ENCODE assay signal across 33 cellular contexts in genomic region chr1:85957760-85958159, GRCh38.
A peak's percentile ranks its signal among the peaks of the same experiment; 100 is the strongest.
DNase-seq lines count a peak whose midpoint lies in the region; ATAC-seq, FAIRE-seq and TF ChIP-seq lines count a peak whose summit lies in the region.
"Had no signal": no experiment of that assay in that cellular context is flagged by ENCODE, and none has a peak within 500 bp of the region (broad histone marks: within the 10 kb centered on the region; RNA-seq: fewer than 3 reads in every experiment).

No MANE protein-coding gene starts in this region.

- in situ Hi-C loops in KBM-7 (cut with MboI; ENCODE audit: low pct_unique_long_range_greater_than_20kb, low sequenced_read_pairs) = no loop called here

- H3K9me3 ChIP-seq in Peyer's patch = no peaks in the 10 kb centered on the region
- H3K9me3 ChIP-seq: BE2C had no signal

- ATAC-seq in GM18870 (IDR thresholded peaks at IDR 0.05; ENCODE audit: unreplicated experiment) = peak; percentile 59
- ATAC-seq in HG02610 (IDR thresholded peaks at IDR 0.05; ENCODE audit: unreplicated experiment) = peak; percentile 55
- no peak for ATAC-seq in activated CD8-positive, alpha-beta T cell treated with anti-CD3 and anti-CD28 coated beads, Interleukin-2, amount 10 ng/mL, durations not matched to agents 7 days and 5 days
- ATAC-seq: GM23338, K562 had no signal

- no peaks in the 10 kb centered on the region for H3K27me3 ChIP-seq in Peyer's patch
- H3K27me3 ChIP-seq: BE2C had no signal

- H3K4me1 Mint-ChIP-seq in activated CD8-positive, alpha-beta T cell treated with anti-CD3 and anti-CD28 coated beads, Interleukin-2, amount 10 ng/mL, durations not matched to agents 7 days and 5 days (ENCODE audit: low read depth) = no peaks in the 10 kb centered on the region
- H3K4me1 Mint-ChIP-seq: CD14-positive monocyte; CD8-positive, alpha-beta memory T cell; GM23338; H9 had no signal

- H3K9me3 Mint-ChIP-seq in activated CD8-positive, alpha-beta T cell treated with anti-CD3 and anti-CD28 coated beads, Interleukin-2, amount 10 ng/mL, durations not matched to agents 7 days and 5 days (ENCODE audit: insufficient read depth) = no peaks in the 10 kb centered on the region
- H3K9me3 Mint-ChIP-seq: CD8-positive, alpha-beta memory T cell; GM23338; H9; T-helper 2 cell treated with Interferon-gamma antibody and Interleukin-4, amounts not matched to agents 5 μg/mL and 100 μg/mL, for 36 hours had no signal

- H3K27ac ChIP-seq in Peyer's patch = no peak overlapping the region
- H3K27ac ChIP-seq: RWPE1 had no signal

- H3K27me3 Mint-ChIP-seq in activated CD8-positive, alpha-beta T cell treated with anti-CD3 and anti-CD28 coated beads, Interleukin-2, amount 10 ng/mL, durations not matched to agents 7 days and 5 days (ENCODE audit: low read depth) = no peaks in the 10 kb centered on the region
- H3K27me3 Mint-ChIP-seq: CD8-positive, alpha-beta memory T cell had no signal

- H3K36me3 Mint-ChIP-seq in activated CD8-positive, alpha-beta T cell treated with anti-CD3 and anti-CD28 coated beads, Interleukin-2, amount 10 ng/mL, durations not matched to agents 7 days and 5 days (ENCODE audit: low read depth) = no peaks in the 10 kb centered on the region
- H3K36me3 Mint-ChIP-seq: CD14-positive monocyte; CD8-positive, alpha-beta memory T cell had no signal

- no peaks in the 10 kb centered on the region for H3K36me3 ChIP-seq in Peyer's patch
- H3K36me3 ChIP-seq: BE2C had no signal

- CTCF ChIA-PET in activated CD8-positive, alpha-beta T cell treated with anti-CD3 and anti-CD28 coated beads, Interleukin-2, amount 10 ng/mL, durations not matched to agents 7 days and 5 days (lab: Charles Lee) = no interaction called here

- H3K27ac Mint-ChIP-seq in activated CD8-positive, alpha-beta T cell treated with anti-CD3 and anti-CD28 coated beads, Interleukin-2, amount 10 ng/mL, durations not matched to agents 7 days and 5 days = no peak overlapping the region
- H3K27ac Mint-ChIP-seq: CD14-positive monocyte; CD8-positive, alpha-beta memory T cell; GM23338; H9; T-helper 2 cell treated with Interferon-gamma antibody and Interleukin-4, amounts not matched to agents 5 μg/mL and 100 μg/mL, for 36 hours had no signal

- POLR2A ChIA-PET in activated CD8-positive, alpha-beta T cell treated with anti-CD3 and anti-CD28 coated beads, Interleukin-2, amount 10 ng/mL, durations not matched to agents 7 days and 5 days (lab: Charles Lee) = no interaction called here

- no peak for TF ChIP-seq POLR2A in GM12891 (IDR thresholded peaks at IDR 0.05; ENCODE audit: low read depth, low read length)
- TF ChIP-seq POLR2A in Peyer's patch (IDR thresholded peaks at IDR 0.05) = no peak

- H3K4me1 ChIP-seq in Peyer's patch = no peaks in the 10 kb centered on the region
- H3K4me1 ChIP-seq: BE2C had no signal

- H3K4me3 Mint-ChIP-seq in activated CD8-positive, alpha-beta T cell treated with anti-CD3 and anti-CD28 coated beads, Interleukin-2, amount 10 ng/mL, durations not matched to agents 7 days and 5 days = no peak overlapping the region
- H3K4me3 Mint-ChIP-seq: CD14-positive monocyte; CD8-positive, alpha-beta memory T cell; GM23338; H9; T-helper 2 cell treated with Interferon-gamma antibody and Interleukin-4, amounts not matched to agents 5 μg/mL and 100 μg/mL, for 36 hours had no signal

- no peak overlapping the region for H3K4me3 ChIP-seq in Peyer's patch
- H3K4me3 ChIP-seq: GM23338, K562 had no signal

- FAIRE-seq in GM12891 (lab: Jason Lieb, UNC) = peak; percentile 20
- FAIRE-seq: GM18507, HTR-8/SVneo, K562 had no signal

- DNase-seq in GM12891 (ENCODE audit: insufficient read length, low spot score) (no peak), KBM-7 (peak; percentile 2), Peyer's patch (no peak), NCI-H2107 (lab: John Stamatoyannopoulos, UW) (no peak), NCI-H187 (lab: John Stamatoyannopoulos, UW) (no peak)
- no peak for DNase-seq in activated CD8-positive, alpha-beta T cell treated with anti-CD3 and anti-CD28 coated beads, Interleukin-2, amount 10 ng/mL, durations not matched to agents 7 days and 5 days
- DNase-seq: 8988T; ACHN; BE2C; CD8-positive, alpha-beta memory T cell; DMS 273 treated with DMSO at 0.1 percent for 48 hours; DMS79 treated with DMSO at 0.1 percent for 48 hours; GF-D8; H9; NCI-H1048; NCI-H1417; NCI-H1694; NCI-H2081; NCI-H2171 treated with DMSO at 0.1 percent for 48 hours; NCI-H524; NCI-H748 treated with DMSO at 0.1 percent for 48 hours; NK-92 treated with Interleukin-12 subunit alpha and Interleukin-12 subunit beta, amount 100 ng/mL, for 24 hours; SHP77; T-helper 1 cell had no signal

- no peak for TF ChIP-seq CTCF in Peyer's patch (IDR thresholded peaks at IDR 0.05)

TF ChIP-seq in GM12891, 5 proteins besides CTCF, POLR2A, EP300 and RAD21:
- no peak for TF ChIP-seq POU2F2 (IDR thresholded peaks at IDR 0.05; ENCODE audit: low read depth, low read length)
- no peak for TF ChIP-seq TAF1 (IDR thresholded peaks at IDR 0.05; ENCODE audit: low read depth, low read length)
- no peak for TF ChIP-seq PAX5 (IDR thresholded peaks at IDR 0.05; ENCODE audit: insufficient read depth, low read length, severe bottlenecking)
- TF ChIP-seq SPI1 (IDR thresholded peaks at IDR 0.05; ENCODE audit: low read depth, low read length) = peak; percentile 78
